ENCODE assay signal across 2 cellular contexts in the genomic region with DNA sequence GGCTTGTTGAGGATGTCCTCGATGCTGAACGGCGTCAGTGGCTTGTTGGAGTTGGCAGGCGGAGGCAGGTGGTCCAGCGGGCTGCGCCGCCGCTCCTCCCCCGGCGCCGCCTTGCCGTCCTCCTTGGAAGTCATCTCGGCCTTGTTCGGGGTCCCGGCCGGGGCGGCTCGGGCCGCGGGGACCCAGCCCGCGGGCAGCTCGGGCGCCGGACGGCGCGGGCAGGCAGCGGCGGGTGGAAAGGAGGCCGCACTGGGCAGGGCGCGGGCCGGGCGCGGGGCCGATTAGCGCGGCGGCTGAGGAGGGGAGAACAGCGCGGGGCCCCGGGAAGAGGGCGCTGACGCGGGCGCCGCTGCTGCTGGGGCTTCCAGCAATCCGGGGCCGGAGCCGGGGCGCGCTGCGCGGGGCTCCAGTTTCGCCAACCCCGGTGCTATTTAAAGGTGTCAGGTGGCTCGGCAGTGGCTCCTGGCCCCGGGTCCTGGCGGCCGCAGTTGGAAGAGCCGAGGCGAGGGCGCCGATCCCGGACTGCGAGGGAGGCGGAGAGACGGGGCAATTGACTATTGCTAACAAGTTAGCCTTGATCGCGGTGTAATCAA.
TF ChIP-seq lines count a peak whose summit lies in the region.

No MANE protein-coding gene starts in this region.

TF ChIP-seq in HepG2, 621 proteins besides CTCF, POLR2A, EP300 and RAD21 (continued from another document):
- TF ChIP-seq, protein P1, sequence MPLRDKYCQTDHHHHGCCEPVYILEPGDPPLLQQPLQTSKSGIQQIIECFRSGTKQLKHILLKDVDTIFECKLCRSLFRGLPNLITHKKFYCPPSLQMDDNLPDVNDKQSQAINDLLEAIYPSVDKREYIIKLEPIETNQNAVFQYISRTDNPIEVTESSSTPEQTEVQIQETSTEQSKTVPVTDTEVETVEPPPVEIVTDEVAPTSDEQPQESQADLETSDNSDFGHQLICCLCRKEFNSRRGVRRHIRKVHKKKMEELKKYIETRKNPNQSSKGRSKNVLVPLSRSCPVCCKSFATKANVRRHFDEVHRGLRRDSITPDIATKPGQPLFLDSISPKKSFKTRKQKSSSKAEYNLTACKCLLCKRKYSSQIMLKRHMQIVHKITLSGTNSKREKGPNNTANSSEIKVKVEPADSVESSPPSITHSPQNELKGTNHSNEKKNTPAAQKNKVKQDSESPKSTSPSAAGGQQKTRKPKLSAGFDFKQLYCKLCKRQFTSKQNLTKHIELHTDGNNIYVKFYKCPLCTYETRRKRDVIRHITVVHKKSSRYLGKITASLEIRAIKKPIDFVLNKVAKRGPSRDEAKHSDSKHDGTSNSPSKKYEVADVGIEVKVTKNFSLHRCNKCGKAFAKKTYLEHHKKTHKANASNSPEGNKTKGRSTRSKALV (CRISPR knock-in tag; IDR thresholded peaks at IDR 0.05): 0 out of 2 replicates have a peak, but pooled peaks have one; percentile 52
- TF ChIP-seq, protein P2, sequence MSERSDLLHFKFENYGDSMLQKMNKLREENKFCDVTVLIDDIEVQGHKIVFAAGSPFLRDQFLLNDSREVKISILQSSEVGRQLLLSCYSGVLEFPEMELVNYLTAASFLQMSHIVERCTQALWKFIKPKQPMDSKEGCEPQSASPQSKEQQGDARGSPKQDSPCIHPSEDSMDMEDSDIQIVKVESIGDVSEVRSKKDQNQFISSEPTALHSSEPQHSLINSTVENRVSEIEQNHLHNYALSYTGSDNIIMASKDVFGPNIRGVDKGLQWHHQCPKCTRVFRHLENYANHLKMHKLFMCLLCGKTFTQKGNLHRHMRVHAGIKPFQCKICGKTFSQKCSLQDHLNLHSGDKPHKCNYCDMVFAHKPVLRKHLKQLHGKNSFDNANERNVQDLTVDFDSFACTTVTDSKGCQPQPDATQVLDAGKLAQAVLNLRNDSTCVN (CRISPR knock-in tag; IDR thresholded peaks at IDR 0.05; ENCODE audit: borderline replicate concordance): no peak
- TF ChIP-seq ZBTB8A (CRISPR knock-in tag; IDR thresholded peaks at IDR 0.05; ENCODE audit: borderline replicate concordance, low read depth): no peak

TF ChIP-seq in WTC11, 78 proteins besides CTCF, POLR2A, EP300 and RAD21 (continued from another document):
- TF ChIP-seq, protein P3, sequence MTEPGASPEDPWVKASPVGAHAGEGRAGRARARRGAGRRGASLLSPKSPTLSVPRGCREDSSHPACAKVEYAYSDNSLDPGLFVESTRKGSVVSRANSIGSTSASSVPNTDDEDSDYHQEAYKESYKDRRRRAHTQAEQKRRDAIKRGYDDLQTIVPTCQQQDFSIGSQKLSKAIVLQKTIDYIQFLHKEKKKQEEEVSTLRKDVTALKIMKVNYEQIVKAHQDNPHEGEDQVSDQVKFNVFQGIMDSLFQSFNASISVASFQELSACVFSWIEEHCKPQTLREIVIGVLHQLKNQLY (CRISPR knock-in tag; IDR thresholded peaks at IDR 0.05): no peak
- TF ChIP-seq ZNF671 (CRISPR knock-in tag; IDR thresholded peaks at IDR 0.05) (no peak), IRF2 (CRISPR knock-in tag; IDR thresholded peaks at IDR 0.05; ENCODE audit: borderline replicate concordance, low read depth) (no peak), EMX1 (CRISPR knock-in tag; IDR thresholded peaks at IDR 0.05) (no peak), MXD4 (CRISPR knock-in tag; IDR thresholded peaks at IDR 0.05; ENCODE audit: borderline replicate concordance) (no peak), SP1 (CRISPR knock-in tag; conservative IDR thresholded peaks at IDR 0.05) (no peak), SOX15 (CRISPR knock-in tag; IDR thresholded peaks at IDR 0.05) (no peak), ZNF232 (CRISPR knock-in tag; IDR thresholded peaks at IDR 0.05) (no peak)
- TF ChIP-seq, protein P4, sequence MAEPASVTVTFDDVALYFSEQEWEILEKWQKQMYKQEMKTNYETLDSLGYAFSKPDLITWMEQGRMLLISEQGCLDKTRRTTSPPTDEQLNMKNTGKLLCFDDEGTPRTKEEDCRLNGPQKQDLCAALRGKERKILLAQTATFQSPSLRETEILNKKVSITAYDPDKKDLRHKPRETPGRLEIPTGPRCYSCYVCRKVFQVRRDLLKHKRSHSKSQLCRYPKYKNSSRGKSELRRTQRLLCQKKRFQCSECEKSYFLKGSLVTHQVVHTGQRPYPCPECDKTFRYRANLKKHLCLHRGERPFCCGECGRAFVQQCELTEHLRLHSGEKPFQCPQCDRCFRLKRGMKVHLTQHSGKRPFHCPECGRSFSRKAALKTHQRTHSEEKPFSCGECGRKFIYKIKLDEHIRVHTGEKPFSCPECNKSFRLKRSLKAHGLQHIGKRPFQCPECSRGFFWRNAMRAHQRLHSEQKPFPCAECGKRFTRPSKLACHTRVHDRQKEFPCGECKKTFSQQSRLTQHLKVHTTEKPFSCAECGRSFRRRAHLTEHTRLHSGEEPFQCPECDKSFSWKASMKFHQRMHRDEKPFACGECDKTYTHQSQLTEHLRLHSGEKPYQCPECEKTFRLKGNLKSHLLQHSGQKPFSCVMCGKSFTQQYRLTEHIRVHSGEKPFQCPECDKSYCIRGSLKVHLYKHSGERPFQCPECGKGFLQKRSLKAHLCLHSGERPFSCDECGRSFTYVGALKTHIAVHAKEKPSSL (CRISPR knock-in tag; conservative IDR thresholded peaks at IDR 0.05): no peak
- TF ChIP-seq, protein P5, sequence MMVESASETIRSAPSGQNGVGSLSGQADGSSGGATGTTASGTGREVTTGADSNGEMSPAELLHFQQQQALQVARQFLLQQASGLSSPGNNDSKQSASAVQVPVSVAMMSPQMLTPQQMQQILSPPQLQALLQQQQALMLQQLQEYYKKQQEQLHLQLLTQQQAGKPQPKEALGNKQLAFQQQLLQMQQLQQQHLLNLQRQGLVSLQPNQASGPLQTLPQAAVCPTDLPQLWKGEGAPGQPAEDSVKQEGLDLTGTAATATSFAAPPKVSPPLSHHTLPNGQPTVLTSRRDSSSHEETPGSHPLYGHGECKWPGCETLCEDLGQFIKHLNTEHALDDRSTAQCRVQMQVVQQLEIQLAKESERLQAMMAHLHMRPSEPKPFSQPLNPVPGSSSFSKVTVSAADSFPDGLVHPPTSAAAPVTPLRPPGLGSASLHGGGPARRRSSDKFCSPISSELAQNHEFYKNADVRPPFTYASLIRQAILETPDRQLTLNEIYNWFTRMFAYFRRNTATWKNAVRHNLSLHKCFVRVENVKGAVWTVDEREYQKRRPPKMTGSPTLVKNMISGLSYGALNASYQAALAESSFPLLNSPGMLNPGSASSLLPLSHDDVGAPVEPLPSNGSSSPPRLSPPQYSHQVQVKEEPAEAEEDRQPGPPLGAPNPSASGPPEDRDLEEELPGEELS (CRISPR knock-in tag; IDR thresholded peaks at IDR 0.05): no peak
